In genomic region chr9:82062245-82062644, GRCh38 we compare ENCODE assay signal across 5 cellular contexts.
"Had no signal": no experiment of that assay in that cellular context is flagged by ENCODE, and none has a peak within 500 bp of the region (broad histone marks: within the 10 kb centered on the region; RNA-seq: fewer than 3 reads in every experiment).

No MANE protein-coding gene starts in this region.

- DNase-seq: H9, HCEC 1CT, IMR-90 had no signal

- H3K27ac Mint-ChIP-seq: GM23338, H9 had no signal

- H3K9me3 Mint-ChIP-seq: H9 had no signal

- H3K4me3 ChIP-seq: GM23338, K562 had no signal

- H3K4me3 Mint-ChIP-seq: GM23338, H9 had no signal

- H3K4me1 Mint-ChIP-seq: GM23338 had no signal

- ATAC-seq: GM23338, K562 had no signal
